Comparison of ENCODE assay signal across 10 cellular contexts in genomic region chr10:3853547-3853989, GRCh38.
A peak's percentile ranks its signal among the peaks of the same experiment; 100 is the strongest.
DNase-seq lines count a peak whose midpoint lies in the region; ATAC-seq, FAIRE-seq and TF ChIP-seq lines count a peak whose summit lies in the region.
"Had no signal": no experiment of that assay in that cellular context is flagged by ENCODE, and none has a peak within 500 bp of the region (broad histone marks: within the 10 kb centered on the region; RNA-seq: fewer than 3 reads in every experiment).

No MANE protein-coding gene starts in this region.

- CTCF ChIA-PET in HEK293 (lab: Yijun Ruan, JAX), result interaction anchor here (0.6 to 1.0 kb wide), 2 partner anchors 8 to 321 kb away, joined by 3 to 4 read pairs; no protein-coding TSS in a partner anchor
- CTCF ChIA-PET in activated CD8-positive, alpha-beta memory T cell treated with anti-CD3 and anti-CD28 coated beads, Interleukin-2, amount 10 ng/mL, durations not matched to agents 7 days and 5 days (lab: Charles Lee), result interaction anchor here (1.6 to 1.7 kb wide), 2 partner anchors 12 to 30 kb away, joined by 3 to 7 read pairs; no protein-coding TSS in a partner anchor

- H3K79me2 ChIP-seq in hepatocyte, result no peaks in the 10 kb centered on the region

- H3K4me1 ChIP-seq in HEK293 (ENCODE audit: control insufficient read depth, insufficient read depth, low read length), result peaks cover 15% of the 10 kb centered on the region
- H3K4me1 ChIP-seq in ascending aorta, result peaks cover 4 to 36% of the 10 kb centered on the region in 2 donors
- peaks cover 33% of the 10 kb centered on the region for H3K4me1 ChIP-seq in hepatocyte (ENCODE audit: insufficient read depth)
- peaks cover 9 to 15% of the 10 kb centered on the region in 2 donors for H3K4me1 ChIP-seq in small intestine (ENCODE audit: control insufficient read depth in 2 of 2, insufficient read depth in 1 of 2, low read depth in 1 of 2, low read length in 1 of 2)

- TF ChIP-seq CTCF in HEK293 (tag by site-specific recombination; IDR thresholded peaks at IDR 0.05) (no peak), ascending aorta (IDR thresholded peaks at IDR 0.05) (no peak), hepatocyte (IDR thresholded peaks at IDR 0.05; ENCODE audit: poor library complexity) (no peak)

- H3K9me3 ChIP-seq in HEK293 (ENCODE audit: control insufficient read depth, insufficient read depth, low read depth, low read length), result no peaks in the 10 kb centered on the region
- H3K9me3 ChIP-seq in ascending aorta, result no peaks in the 10 kb centered on the region
- no peaks in the 10 kb centered on the region for H3K9me3 ChIP-seq in hepatocyte (ENCODE audit: low read depth)
- no peaks in the 10 kb centered on the region for H3K9me3 ChIP-seq in small intestine (ENCODE audit: control insufficient read depth, low read depth)

- H3K36me3 ChIP-seq in HEK293 (ENCODE audit: control insufficient read depth in 2 of 2, insufficient read depth in 1 of 2, low read length in 2 of 2) (no peaks in the 10 kb centered on the region), ascending aorta (no peaks in the 10 kb centered on the region), hepatocyte (replicated peaks; ENCODE audit: insufficient read depth, low read depth) (no peaks in the 10 kb centered on the region), small intestine (ENCODE audit: control insufficient read depth in 2 of 2, insufficient read depth in 2 of 2, low read length in 2 of 2) (no peaks in the 10 kb centered on the region)

- no peaks in the 10 kb centered on the region for H3K27me3 Mint-ChIP-seq in activated CD8-positive, alpha-beta memory T cell treated with anti-CD3 and anti-CD28 coated beads, Interleukin-2, amount 10 ng/mL, durations not matched to agents 7 days and 5 days

- H3K4me1 Mint-ChIP-seq in activated CD8-positive, alpha-beta memory T cell treated with anti-CD3 and anti-CD28 coated beads, Interleukin-2, amount 10 ng/mL, durations not matched to agents 7 days and 5 days, result peaks cover 30% of the 10 kb centered on the region

- POLR2A ChIA-PET in HEK293 (lab: Yijun Ruan, JAX), result interaction anchor here (3.5 kb wide), 1 partner anchor 69 kb away, joined by 57 read pairs; the partner anchor contains the start of gene KLF6

- no peaks in the 10 kb centered on the region for H3K27me3 ChIP-seq in ascending aorta
- no peaks in the 10 kb centered on the region for H3K27me3 ChIP-seq in hepatocyte
- no peaks in the 10 kb centered on the region for H3K27me3 ChIP-seq in small intestine (ENCODE audit: control insufficient read depth in 2 of 2, insufficient read depth in 2 of 2, low read length in 2 of 2)

- 30% methylated on average over 6 of the region's 6 CpGs for WGBS in hepatocyte (ENCODE audit: low lambda C conversion rate, missing lambda C conversion rate)
- 51 to 65% (median 62%) methylated on average over 6 of the region's 6 CpGs for WGBS in small intestine, 3 donors

- no peaks in the 10 kb centered on the region for H3K36me3 Mint-ChIP-seq in activated CD8-positive, alpha-beta memory T cell treated with anti-CD3 and anti-CD28 coated beads, Interleukin-2, amount 10 ng/mL, durations not matched to agents 7 days and 5 days

- no peak overlapping the region for H2AFZ ChIP-seq in hepatocyte

- no peaks in the 10 kb centered on the region for H3K9me3 Mint-ChIP-seq in activated CD8-positive, alpha-beta memory T cell treated with anti-CD3 and anti-CD28 coated beads, Interleukin-2, amount 10 ng/mL, durations not matched to agents 7 days and 5 days (ENCODE audit: low read depth)

- H3K4me3 ChIP-seq in HEK293 (ENCODE audit: low read depth, low read length) (no peak overlapping the region), ascending aorta (peak overlapping the region in 1 of 2 donors; percentile 26), hepatocyte (no peak overlapping the region), small intestine (ENCODE audit: low read depth in 1 of 2, low read length in 2 of 2) (no peak overlapping the region)

- FAIRE-seq in small intestine (lab: Jason Lieb, UNC) (no peak), GM12891 (lab: Jason Lieb, UNC) (no peak)

- no peak overlapping the region for H3K27ac Mint-ChIP-seq in activated CD8-positive, alpha-beta memory T cell treated with anti-CD3 and anti-CD28 coated beads, Interleukin-2, amount 10 ng/mL, durations not matched to agents 7 days and 5 days

- DNase-seq in ascending aorta (ENCODE audit: low spot score in 2 of 2) (no peak), hepatocyte (ENCODE audit: low spot score) (peak; percentile 70), small intestine (peak; percentile 54), GM12891 (ENCODE audit: insufficient read length, low spot score) (no peak), SW480 (ENCODE audit: low spot score) (no peak)
- DNase-seq in activated CD8-positive, alpha-beta memory T cell treated with anti-CD3 and anti-CD28 coated beads, Interleukin-2, amount 10 ng/mL, durations not matched to agents 7 days and 5 days, result no peak
- DNase-seq: activated CD4-positive, alpha-beta T cell treated with anti-CD3 and anti-CD28 coated beads, Interleukin-2, amount 50 U/mL, for 4 hours; erythroblast had no signal

- intact Hi-C loops in ascending aorta (cut with DNase I), result loop anchor here (2.0 to 5.0 kb wide), 4 partner anchors 33 to 389 kb away; no protein-coding TSS in a partner anchor

- ATAC-seq in activated CD8-positive, alpha-beta memory T cell treated with anti-CD3 and anti-CD28 coated beads, Interleukin-2, amount 10 ng/mL, durations not matched to agents 7 days and 5 days, result no peak
- ATAC-seq in HG03045 (IDR thresholded peaks at IDR 0.05; ENCODE audit: unreplicated experiment), result no peak

- TF ChIP-seq POLR2A in GM12891 (IDR thresholded peaks at IDR 0.05; ENCODE audit: low read depth, low read length), result no peak

- no peak overlapping the region for H3K4me3 Mint-ChIP-seq in activated CD8-positive, alpha-beta memory T cell treated with anti-CD3 and anti-CD28 coated beads, Interleukin-2, amount 10 ng/mL, durations not matched to agents 7 days and 5 days

- no peaks in the 10 kb centered on the region for H4K20me1 ChIP-seq in hepatocyte (ENCODE audit: insufficient read depth, poor library complexity, severe bottlenecking)

- H3K4me2 ChIP-seq in hepatocyte, result peak overlapping the region; percentile 54

- H3K27ac ChIP-seq in HEK293 (ENCODE audit: extremely low read depth, low read depth, low read length) (peak overlapping the region; percentile 52), ascending aorta (peak overlapping the region; percentile 85 to 87), hepatocyte (peak overlapping the region; percentile 91), small intestine (ENCODE audit: low read depth in 1 of 2, low read length in 1 of 2) (peak overlapping the region; percentile 89 to 95)

- H3K9me2 ChIP-seq in hepatocyte (replicated peaks; ENCODE audit: insufficient read depth), result no peaks in the 10 kb centered on the region

TF ChIP-seq in HEK293, 187 proteins besides CTCF, POLR2A, EP300 and RAD21 (continues in another document):
- TF ChIP-seq, protein P1, sequence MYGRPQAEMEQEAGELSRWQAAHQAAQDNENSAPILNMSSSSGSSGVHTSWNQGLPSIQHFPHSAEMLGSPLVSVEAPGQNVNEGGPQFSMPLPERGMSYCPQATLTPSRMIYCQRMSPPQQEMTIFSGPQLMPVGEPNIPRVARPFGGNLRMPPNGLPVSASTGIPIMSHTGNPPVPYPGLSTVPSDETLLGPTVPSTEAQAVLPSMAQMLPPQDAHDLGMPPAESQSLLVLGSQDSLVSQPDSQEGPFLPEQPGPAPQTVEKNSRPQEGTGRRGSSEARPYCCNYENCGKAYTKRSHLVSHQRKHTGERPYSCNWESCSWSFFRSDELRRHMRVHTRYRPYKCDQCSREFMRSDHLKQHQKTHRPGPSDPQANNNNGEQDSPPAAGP (tag by site-specific recombination; IDR thresholded peaks at IDR 0.05), result no peak
- no peak for TF ChIP-seq KLF10 (tag by site-specific recombination; IDR thresholded peaks at IDR 0.05)
- TF ChIP-seq SCRT2 (tag by site-specific recombination; IDR thresholded peaks at IDR 0.05), result peak; percentile 83
- TF ChIP-seq, protein P2, sequence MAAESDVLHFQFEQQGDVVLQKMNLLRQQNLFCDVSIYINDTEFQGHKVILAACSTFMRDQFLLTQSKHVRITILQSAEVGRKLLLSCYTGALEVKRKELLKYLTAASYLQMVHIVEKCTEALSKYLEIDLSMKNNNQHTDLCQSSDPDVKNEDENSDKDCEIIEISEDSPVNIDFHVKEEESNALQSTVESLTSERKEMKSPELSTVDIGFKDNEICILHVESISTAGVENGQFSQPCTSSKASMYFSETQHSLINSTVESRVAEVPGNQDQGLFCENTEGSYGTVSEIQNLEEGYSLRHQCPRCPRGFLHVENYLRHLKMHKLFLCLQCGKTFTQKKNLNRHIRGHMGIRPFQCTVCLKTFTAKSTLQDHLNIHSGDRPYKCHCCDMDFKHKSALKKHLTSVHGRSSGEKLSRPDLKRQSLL (tag by site-specific recombination; IDR thresholded peaks at IDR 0.05), result 0 out of 2 replicates have a peak, but pooled peaks have one; percentile 37
- TF ChIP-seq MZF1 (tag by site-specific recombination; IDR thresholded peaks at IDR 0.05; ENCODE audit: borderline replicate concordance), result no peak
- peak; percentile 92 for TF ChIP-seq ZNF600 (tag by site-specific recombination; IDR thresholded peaks at IDR 0.05)

TF ChIP-seq in GM12891, 5 proteins besides CTCF, POLR2A, EP300 and RAD21:
- no peak for TF ChIP-seq TAF1 (IDR thresholded peaks at IDR 0.05; ENCODE audit: low read depth, low read length)
- no peak for TF ChIP-seq PAX5 (IDR thresholded peaks at IDR 0.05; ENCODE audit: insufficient read depth, low read length, severe bottlenecking)
- no peak for TF ChIP-seq POU2F2 (IDR thresholded peaks at IDR 0.05; ENCODE audit: low read depth, low read length)
- no peak for TF ChIP-seq POLR2AphosphoS5 (IDR thresholded peaks at IDR 0.05; ENCODE audit: low read depth, low read length)
- TF ChIP-seq SPI1 (IDR thresholded peaks at IDR 0.05; ENCODE audit: low read depth, low read length), result no peak

Comparison
In these comparisons a context has a peak if more than half of its experiments do, and no peak if none do; other contexts are left out.
1. DNase-seq: peak in hepatocyte (single experiment) and small intestine (single experiment); none in ascending aorta (0 of 2), GM12891 (single experiment), activated CD8-positive, alpha-beta memory T cell treated with anti-CD3 and anti-CD28 coated beads, Interleukin-2, amount 10 ng/mL, durations not matched to agents 7 days and 5 days (single experiment) and SW480 (single experiment).
2. Peak in every context shown above with its lines, with median percentiles within 50 percentile points of each other: H3K27ac ChIP-seq.